34 cellular contexts compared by ENCODE assay signal in the genomic region with DNA sequence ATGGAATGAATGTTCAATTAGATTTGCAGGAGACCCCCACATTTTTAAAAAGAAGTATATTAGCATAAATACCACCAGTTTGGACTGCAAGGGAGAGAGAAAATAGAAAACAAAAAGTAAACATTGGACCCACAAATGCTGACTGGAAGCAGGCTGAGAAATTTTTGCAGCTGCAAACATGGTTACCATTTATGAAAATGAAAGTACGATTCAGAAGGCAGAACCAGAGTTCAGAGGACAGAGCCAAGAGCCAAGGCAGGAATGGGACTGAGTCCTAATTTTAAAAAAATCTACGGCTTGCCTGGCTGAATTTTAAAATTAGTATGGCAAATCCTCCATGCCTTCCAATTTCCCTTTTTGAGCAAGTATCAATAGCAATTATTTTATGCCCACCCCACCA.
"Had no signal": no experiment of that assay in that cellular context is flagged by ENCODE, and none has a peak within 500 bp of the region (broad histone marks: within the 10 kb centered on the region; RNA-seq: fewer than 3 reads in every experiment).

No MANE protein-coding gene starts in this region.

- H3K9ac ChIP-seq: KMS-11 had no signal

- H3K4me2 ChIP-seq: KMS-11 had no signal

- H3K27ac ChIP-seq: KMS-11 had no signal

- DNase-seq: Karpas-422, Kasumi-1, MV-4-11, NCI-H1048, NCI-H1092, NCI-H1092 treated with DMSO at 0.1 percent for 48 hours, NCI-H1105, NCI-H1105 treated with DMSO at 0.1 percent for 48 hours, NCI-H1417, NCI-H1417 treated with DMSO at 0.1 percent for 48 hours, NCI-H1436, NCI-H1436 treated with DMSO at 0.1 percent for 48 hours, NCI-H146, NCI-H1694, NCI-H1694 treated with DMSO at 0.1 percent for 48 hours, NCI-H187, NCI-H187 treated with DMSO at 0.1 percent for 48 hours, NCI-H1930, NCI-H2029, NCI-H2029 treated with DMSO at 0.1 percent for 48 hours, NCI-H2081, NCI-H2081 treated with DMSO at 0.1 percent for 48 hours, NCI-H2107, NCI-H2171, NCI-H2171 treated with DMSO at 0.1 percent for 48 hours, NCI-H2227 treated with DMSO at 0.1 percent for 48 hours, NCI-H226, NCI-H345, NCI-H446, NCI-H446 treated with DMSO at 0.1 percent for 48 hours, NCI-H510A, NCI-H510A treated with DMSO at 0.1 percent for 48 hours, NCI-H524 had no signal
